In genomic region chr1:1768249-1768992, GRCh38 we compare ENCODE assay signal across 1 cellular context.
TF ChIP-seq lines count a peak whose summit lies in the region.

No MANE protein-coding gene starts in this region.

TF ChIP-seq in liver, 16 proteins besides CTCF, POLR2A, EP300 and RAD21 (continued from another document):
- TF ChIP-seq ZBTB33 (IDR thresholded peaks at IDR 0.05), result no peak
- TF ChIP-seq NR2F2 (IDR thresholded peaks at IDR 0.05), result no peak
- TF ChIP-seq FOXA2 (IDR thresholded peaks at IDR 0.05), result peak; percentile 70
- no peak for TF ChIP-seq TAF1 (conservative IDR thresholded peaks at IDR 0.05)
- no peak for TF ChIP-seq EGR1 (IDR thresholded peaks at IDR 0.05; ENCODE audit: low read depth in 2 of 2)
